2 cellular contexts compared by ENCODE assay signal in genomic region chr5:42844408-42844807, GRCh38.
TF ChIP-seq lines count a peak whose summit lies in the region.

No MANE protein-coding gene starts in this region.

TF ChIP-seq in HEK293, 187 proteins besides CTCF, POLR2A, EP300 and RAD21:
- TF ChIP-seq ZNF146 (tag by site-specific recombination; IDR thresholded peaks at IDR 0.05) (peak; percentile 75), ZNF580 (tag by site-specific recombination; IDR thresholded peaks at IDR 0.05) (peak; percentile 39; the same call in 1 of the 2 replicates)
TF ChIP-seq in HEK293: peak in this region for 2; not testable (repeated sequence) for 185.

TF ChIP-seq in K562, 482 proteins besides CTCF, POLR2A, EP300 and RAD21:
- TF ChIP-seq BCOR (IDR thresholded peaks at IDR 0.05) (peak; percentile 44; the same call in 1 of the 2 replicates), NFIC (IDR thresholded peaks at IDR 0.05) (peak; percentile 56), ZNF146 (CRISPR knock-in tag; IDR thresholded peaks at IDR 0.05; ENCODE audit: unreplicated experiment) (peak; percentile 61)
